Comparison of ENCODE assay signal across 10 cellular contexts in genomic region chr12:110279561-110279960, GRCh38. TPM values are rescaled to one million over a fixed set of nuclear protein-coding genes. Genes with fewer than 3 reads are reported as not detected.
DNase-seq lines count a peak whose midpoint lies in the region; ATAC-seq and TF ChIP-seq lines count a peak whose summit lies in the region.
"Had no signal": no experiment of that assay in that cellular context is flagged by ENCODE, and none has a peak within 500 bp of the region (broad histone marks: within the 10 kb centered on the region; RNA-seq: fewer than 3 reads in every experiment).

No MANE protein-coding gene starts in this region.

- H3F3A ChIP-seq in DOHH2 (ENCODE audit: control insufficient read depth, insufficient read depth) (peaks cover 4% of the 10 kb centered on the region; the same call in 1 of the 2 replicates), SU-DHL-6 (ENCODE audit: insufficient read depth) (peaks cover 9% of the 10 kb centered on the region)

- H3K4me3 Mint-ChIP-seq in CD4-positive, alpha-beta T cell: peak overlapping the region; percentile 97
- H3K4me3 Mint-ChIP-seq in naive thymus-derived CD4-positive, alpha-beta T cell: peak overlapping the region in 9 of 10 donors; percentile 1 to 96 (median 82)

- H2AFZ ChIP-seq in SU-DHL-6 (ENCODE audit: low read depth, low read length, severe bottlenecking): no peak overlapping the region

- peaks cover 32% of the 10 kb centered on the region for H3K4me1 Mint-ChIP-seq in CD4-positive, alpha-beta T cell (ENCODE audit: low read depth)
- H3K4me1 Mint-ChIP-seq in naive thymus-derived CD4-positive, alpha-beta T cell: peaks cover 29 to 37% (median 36%) of the 10 kb centered on the region in 7 donors

- H3K36me3 ChIP-seq in DOHH2 (ENCODE audit: control insufficient read depth, low read length) (peaks cover 31% of the 10 kb centered on the region), SU-DHL-6 (ENCODE audit: low read length) (peaks cover 21% of the 10 kb centered on the region), brain microvascular endothelial cell (replicated peaks) (peaks cover 17% of the 10 kb centered on the region)
- peaks cover 0 to 3% (median 0%) of the 10 kb centered on the region in 3 experiments for H3K36me3 ChIP-seq in naive thymus-derived CD4-positive, alpha-beta T cell (ENCODE audit: control insufficient read depth in 2 of 3, insufficient read depth in 3 of 3, low read length in 3 of 3)
- H3K36me3 ChIP-seq: Peyer's patch had no signal

- no peak for ATAC-seq in CD4-positive, alpha-beta T cell (ENCODE audit: poor library complexity)
- no peak for ATAC-seq in naive thymus-derived CD4-positive, alpha-beta T cell
- ATAC-seq in HG03432 (IDR thresholded peaks at IDR 0.05; ENCODE audit: unreplicated experiment) (no peak), HG02885 (IDR thresholded peaks at IDR 0.05; ENCODE audit: poor library complexity, unreplicated experiment) (no peak)

- H3K9me2 ChIP-seq in DOHH2 (replicated peaks; ENCODE audit: control insufficient read depth, low read length): no peaks in the 10 kb centered on the region
- no peaks in the 10 kb centered on the region for H3K9me2 ChIP-seq in SU-DHL-6 (replicated peaks; ENCODE audit: insufficient read depth, low read length)

- no peaks in the 10 kb centered on the region for H3K9me3 Mint-ChIP-seq in CD4-positive, alpha-beta T cell
- H3K9me3 Mint-ChIP-seq in naive thymus-derived CD4-positive, alpha-beta T cell: no peaks in the 10 kb centered on the region

- no peaks in the 10 kb centered on the region for H3K27me3 ChIP-seq in CD4-positive, alpha-beta T cell (ENCODE audit: control insufficient read depth, insufficient read depth, low read length)
- H3K27me3 ChIP-seq in DOHH2 (ENCODE audit: control insufficient read depth, low read length): no peaks in the 10 kb centered on the region
- H3K27me3 ChIP-seq in SU-DHL-6 (ENCODE audit: low read length): no peaks in the 10 kb centered on the region
- no peaks in the 10 kb centered on the region for H3K27me3 ChIP-seq in naive thymus-derived CD4-positive, alpha-beta T cell (ENCODE audit: control insufficient read depth in 2 of 2, insufficient read depth in 2 of 2, low read length in 2 of 2)
- no peaks in the 10 kb centered on the region for H3K27me3 ChIP-seq in brain microvascular endothelial cell (replicated peaks)
- H3K27me3 ChIP-seq: Peyer's patch had no signal

- peak overlapping the region; percentile 92 for H3K4me3 ChIP-seq in DOHH2 (ENCODE audit: low read length)
- H3K4me3 ChIP-seq in SU-DHL-6 (ENCODE audit: insufficient read depth, low read length, poor library complexity, severe bottlenecking): no peak overlapping the region
- no peak overlapping the region for H3K4me3 ChIP-seq in naive thymus-derived CD4-positive, alpha-beta T cell (ENCODE audit: low read length)
- no peak overlapping the region for H3K4me3 ChIP-seq in brain microvascular endothelial cell (ENCODE audit: low read depth, low read length)

- peak overlapping the region; percentile 97 for H3K4me2 ChIP-seq in DOHH2 (ENCODE audit: low read length)
- H3K4me2 ChIP-seq in SU-DHL-6 (ENCODE audit: low read depth, low read length, poor library complexity, severe bottlenecking): peak overlapping the region; percentile 76

- DNase-seq in CD4-positive, alpha-beta T cell: no peak
- DNase-seq in naive thymus-derived CD4-positive, alpha-beta T cell: no peak
- no peak for DNase-seq in brain microvascular endothelial cell
- DNase-seq: activated CD4-positive, alpha-beta T cell treated with anti-CD3 and anti-CD28 coated beads, Interleukin-2, amount 50 U/mL, for 48 hours; stimulated activated CD4-positive, alpha-beta T cell treated with anti-CD3 and anti-CD28 coated beads, Interleukin-1b, Interleukin-23, amount 100 ng/mL, for 48 hours had no signal

- in situ Hi-C loops in brain microvascular endothelial cell (cut with HindIII; ENCODE audit: low pct_ligation_motif_present, low sequenced_read_pairs): no loop called here

- no peaks in the 10 kb centered on the region for H3K27me3 Mint-ChIP-seq in CD4-positive, alpha-beta T cell
- peaks cover 0 to 11% (median 0%) of the 10 kb centered on the region in 5 donors for H3K27me3 Mint-ChIP-seq in naive thymus-derived CD4-positive, alpha-beta T cell

- POLR2A ChIA-PET in CD4-positive, alpha-beta T cell (lab: Charles Lee): interaction anchor here (1.1 to 2.1 kb wide), 11 partner anchors 9 to 281 kb away, joined by 3 to 8 read pairs (median 6); partner anchors contain the start of genes ANKRD13A, ARPC3, FAM216A and GPN3
- POLR2A ChIA-PET in naive thymus-derived CD4-positive, alpha-beta T cell (lab: Charles Lee): interaction anchor here (0.9 to 1.6 kb wide), 4 partner anchors 9 to 189 kb away, joined by 3 to 5 read pairs (median 4); partner anchors contain the start of genes ARPC3, FAM216A and GPN3

- H3K9me3 ChIP-seq in CD4-positive, alpha-beta T cell (ENCODE audit: control insufficient read depth, low read length): no peaks in the 10 kb centered on the region
- H3K9me3 ChIP-seq in DOHH2 (ENCODE audit: control insufficient read depth, insufficient read depth, low read length) (no peaks in the 10 kb centered on the region), SU-DHL-6 (ENCODE audit: insufficient read depth, low read length) (no peaks in the 10 kb centered on the region)
- H3K9me3 ChIP-seq in naive thymus-derived CD4-positive, alpha-beta T cell (ENCODE audit: control insufficient read depth in 2 of 3, low read length in 3 of 3): no peaks in the 10 kb centered on the region
- H3K9me3 ChIP-seq: Peyer's patch had no signal

- peaks cover 32% of the 10 kb centered on the region for H3K79me2 ChIP-seq in DOHH2 (ENCODE audit: control insufficient read depth, low read length)
- peaks cover 31% of the 10 kb centered on the region for H3K79me2 ChIP-seq in SU-DHL-6 (ENCODE audit: insufficient read depth, low read length)

- H3K27ac Mint-ChIP-seq in CD4-positive, alpha-beta T cell: peak overlapping the region; percentile 35
- peak overlapping the region in 5 of 9 donors; percentile 30 to 71 (median 38) for H3K27ac Mint-ChIP-seq in naive thymus-derived CD4-positive, alpha-beta T cell

- no peak overlapping the region; the same call in 1 of the 2 replicates for H3K9ac ChIP-seq in SU-DHL-6 (ENCODE audit: low read length)

- CTCF ChIA-PET in CD4-positive, alpha-beta T cell (lab: Charles Lee): interaction anchor here (3.4 kb wide), 1 partner anchor 152 kb away, joined by 10 read pairs; no protein-coding TSS in a partner anchor
- CTCF ChIA-PET in naive thymus-derived CD4-positive, alpha-beta T cell (lab: Charles Lee): interaction anchor here (1.1 to 1.6 kb wide), 2 partner anchors 11 to 52 kb away, joined by 3 read pairs; no protein-coding TSS in a partner anchor

- TF ChIP-seq CTCF in CD4-positive, alpha-beta T cell (IDR thresholded peaks at IDR 0.05): no peak
- TF ChIP-seq CTCF in DOHH2 (IDR thresholded peaks at IDR 0.05; ENCODE audit: low read depth, low read length, poor library complexity, severe bottlenecking) (no peak), SU-DHL-6 (IDR thresholded peaks at IDR 0.05; ENCODE audit: insufficient read depth, low read length, poor library complexity, severe bottlenecking) (no peak), brain microvascular endothelial cell (IDR thresholded peaks at IDR 0.05; ENCODE audit: low read depth, low read length, missing control alignments) (no peak)

- H4K20me1 ChIP-seq in DOHH2 (ENCODE audit: control insufficient read depth, insufficient read depth, low read depth, low read length) (peaks cover 21% of the 10 kb centered on the region), SU-DHL-6 (ENCODE audit: low read depth, low read length) (peaks cover 25% of the 10 kb centered on the region)

- peaks cover 33% of the 10 kb centered on the region for H3K4me1 ChIP-seq in DOHH2 (ENCODE audit: control insufficient read depth, low read length)
- H3K4me1 ChIP-seq in naive thymus-derived CD4-positive, alpha-beta T cell (ENCODE audit: control insufficient read depth in 2 of 2, insufficient read depth in 2 of 2, low read length in 2 of 2): peaks cover 8 to 27% of the 10 kb centered on the region in 2 donors

- intact Hi-C loops in CD4-positive, alpha-beta T cell (cut with DNase I, micrococcal nuclease): no loop called here
- intact Hi-C loops in naive thymus-derived CD4-positive, alpha-beta T cell (cut with micrococcal nuclease): no loop called here

- H3K36me3 Mint-ChIP-seq in CD4-positive, alpha-beta T cell (ENCODE audit: low read depth): peaks cover 28% of the 10 kb centered on the region
- peaks cover 0 to 25% (median 0%) of the 10 kb centered on the region in 5 donors for H3K36me3 Mint-ChIP-seq in naive thymus-derived CD4-positive, alpha-beta T cell

- no peak overlapping the region for H3K27ac ChIP-seq in CD4-positive, alpha-beta T cell (ENCODE audit: low read depth, low read length)
- H3K27ac ChIP-seq in DOHH2 (ENCODE audit: low read depth, low read length) (no peak overlapping the region), SU-DHL-6 (ENCODE audit: low read depth, low read length) (no peak overlapping the region), brain microvascular endothelial cell (no peak overlapping the region)
- no peak overlapping the region for H3K27ac ChIP-seq in naive thymus-derived CD4-positive, alpha-beta T cell (ENCODE audit: low read depth, low read length)

RNA-seq across cellular contexts. Expression of gene ATP2A2, which starts 1.5 kb away (rescaled TPM):
- total RNA-seq in CD4-positive, alpha-beta T cell: 100 to 1,000 TPM; 113 to 117 TPM
- total RNA-seq in naive thymus-derived CD4-positive, alpha-beta T cell: 100 to 1,000 TPM in 2 of 5 experiments, 10 to 100 TPM in 3; 81.4 to 160 (median 83.9) TPM
- polyA plus RNA-seq in naive thymus-derived CD4-positive, alpha-beta T cell: 1 to 10 TPM; 2.1 to 2.5 TPM
